ENCODE assay signal across 1 cellular context in the genomic region with DNA sequence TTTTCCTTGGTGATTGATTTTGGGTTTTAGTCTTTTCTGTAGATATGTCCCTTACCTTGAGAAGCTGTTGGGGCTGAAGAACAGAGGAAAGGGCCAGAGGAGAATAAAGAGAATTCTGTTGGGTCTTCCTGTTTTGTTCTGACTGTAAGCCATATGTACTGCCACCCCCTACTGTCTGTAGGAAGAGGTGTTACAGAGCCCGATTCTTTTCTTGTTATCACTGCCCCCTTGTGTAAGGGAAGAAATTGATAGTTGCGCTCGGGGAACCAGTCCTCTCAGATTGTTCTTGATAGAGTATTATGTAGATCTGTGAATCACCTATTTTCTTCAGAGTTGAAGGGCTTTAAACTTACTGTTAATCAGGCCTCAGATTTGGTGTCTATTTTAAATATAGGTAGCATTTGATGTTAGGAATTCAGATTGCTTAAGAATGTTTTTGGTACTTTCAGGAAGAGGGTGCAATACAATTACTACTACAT.
TF ChIP-seq lines count a peak whose summit lies in the region.

No MANE protein-coding gene starts in this region.

TF ChIP-seq in K562, 482 proteins besides CTCF, POLR2A, EP300 and RAD21 (continued from another document):
- TF ChIP-seq LCOR (CRISPR knock-in tag; IDR thresholded peaks at IDR 0.05) (0 out of 2 replicates have a peak, but pooled peaks have one; percentile 15), ZNF696 (CRISPR knock-in tag; conservative IDR thresholded peaks at IDR 0.05) (no peak), EHMT2 (IDR thresholded peaks at IDR 0.05) (0 out of 2 replicates have a peak, but pooled peaks have one; percentile 58), LEF1 (IDR thresholded peaks at IDR 0.05) (0 out of 2 replicates have a peak, but pooled peaks have one; percentile 41), GATA2 (CRISPR knock-in tag; IDR thresholded peaks at IDR 0.05) (0 out of 2 replicates have a peak, but pooled peaks have one; percentile 9), ZNF124 (CRISPR knock-in tag; IDR thresholded peaks at IDR 0.05) (no peak), KLF13 (tag; IDR thresholded peaks at IDR 0.05; ENCODE audit: borderline replicate concordance, low read depth) (no peak), GABPA (tag; conservative IDR thresholded peaks at IDR 0.05; ENCODE audit: low read depth) (0 out of 2 replicates have a peak, but pooled peaks have one; percentile 26), ZNF384 (IDR thresholded peaks at IDR 0.05; ENCODE audit: low read depth, low read length) (no peak), STAG1 (CRISPR knock-in tag; IDR thresholded peaks at IDR 0.05; ENCODE audit: borderline replicate concordance) (no peak), ARID2 (IDR thresholded peaks at IDR 0.05) (peak; percentile 76; the same call in 1 of the 2 replicates), MTA2 (IDR thresholded peaks at IDR 0.05; ENCODE audit: low read depth) (peak; percentile 14; the same call in 1 of the 2 replicates), BRD4 (IDR thresholded peaks at IDR 0.05) (no peak), DPF2 (IDR thresholded peaks at IDR 0.05) (no peak; the same call in 1 of the 2 replicates), ZNF217 (CRISPR knock-in tag; IDR thresholded peaks at IDR 0.05) (no peak), XRCC5 (IDR thresholded peaks at IDR 0.05; ENCODE audit: low read depth, low read length) (no peak), CREM (IDR thresholded peaks at IDR 0.05; ENCODE audit: low read depth) (0 out of 2 replicates have a peak, but pooled peaks have one; percentile 18), HNRNPK (IDR thresholded peaks at IDR 0.05; ENCODE audit: low read depth, low read length, poor library complexity, severe bottlenecking) (no peak), BRD9 (IDR thresholded peaks at IDR 0.05; ENCODE audit: low read depth, partially characterized antibody) (peak; percentile 44), ZNF586 (CRISPR knock-in tag; conservative IDR thresholded peaks at IDR 0.05) (no peak), MTA3 (IDR thresholded peaks at IDR 0.05; ENCODE audit: borderline replicate concordance) (0 out of 2 replicates have a peak, but pooled peaks have one; percentile 41), SMC3 (conservative IDR thresholded peaks at IDR 0.05; ENCODE audit: insufficient read depth, low read depth, low read length) (peak; percentile 75)
- TF ChIP-seq, protein P1, sequence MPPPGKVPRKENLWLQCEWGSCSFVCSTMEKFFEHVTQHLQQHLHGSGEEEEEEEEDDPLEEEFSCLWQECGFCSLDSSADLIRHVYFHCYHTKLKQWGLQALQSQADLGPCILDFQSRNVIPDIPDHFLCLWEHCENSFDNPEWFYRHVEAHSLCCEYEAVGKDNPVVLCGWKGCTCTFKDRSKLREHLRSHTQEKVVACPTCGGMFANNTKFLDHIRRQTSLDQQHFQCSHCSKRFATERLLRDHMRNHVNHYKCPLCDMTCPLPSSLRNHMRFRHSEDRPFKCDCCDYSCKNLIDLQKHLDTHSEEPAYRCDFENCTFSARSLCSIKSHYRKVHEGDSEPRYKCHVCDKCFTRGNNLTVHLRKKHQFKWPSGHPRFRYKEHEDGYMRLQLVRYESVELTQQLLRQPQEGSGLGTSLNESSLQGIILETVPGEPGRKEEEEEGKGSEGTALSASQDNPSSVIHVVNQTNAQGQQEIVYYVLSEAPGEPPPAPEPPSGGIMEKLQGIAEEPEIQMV (tag; conservative IDR thresholded peaks at IDR 0.05; ENCODE audit: low read depth): no peak
- TF ChIP-seq, protein P2, sequence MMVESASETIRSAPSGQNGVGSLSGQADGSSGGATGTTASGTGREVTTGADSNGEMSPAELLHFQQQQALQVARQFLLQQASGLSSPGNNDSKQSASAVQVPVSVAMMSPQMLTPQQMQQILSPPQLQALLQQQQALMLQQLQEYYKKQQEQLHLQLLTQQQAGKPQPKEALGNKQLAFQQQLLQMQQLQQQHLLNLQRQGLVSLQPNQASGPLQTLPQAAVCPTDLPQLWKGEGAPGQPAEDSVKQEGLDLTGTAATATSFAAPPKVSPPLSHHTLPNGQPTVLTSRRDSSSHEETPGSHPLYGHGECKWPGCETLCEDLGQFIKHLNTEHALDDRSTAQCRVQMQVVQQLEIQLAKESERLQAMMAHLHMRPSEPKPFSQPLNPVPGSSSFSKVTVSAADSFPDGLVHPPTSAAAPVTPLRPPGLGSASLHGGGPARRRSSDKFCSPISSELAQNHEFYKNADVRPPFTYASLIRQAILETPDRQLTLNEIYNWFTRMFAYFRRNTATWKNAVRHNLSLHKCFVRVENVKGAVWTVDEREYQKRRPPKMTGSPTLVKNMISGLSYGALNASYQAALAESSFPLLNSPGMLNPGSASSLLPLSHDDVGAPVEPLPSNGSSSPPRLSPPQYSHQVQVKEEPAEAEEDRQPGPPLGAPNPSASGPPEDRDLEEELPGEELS (CRISPR knock-in tag; IDR thresholded peaks at IDR 0.05; ENCODE audit: borderline replicate concordance): no peak
- TF ChIP-seq, protein P3, sequence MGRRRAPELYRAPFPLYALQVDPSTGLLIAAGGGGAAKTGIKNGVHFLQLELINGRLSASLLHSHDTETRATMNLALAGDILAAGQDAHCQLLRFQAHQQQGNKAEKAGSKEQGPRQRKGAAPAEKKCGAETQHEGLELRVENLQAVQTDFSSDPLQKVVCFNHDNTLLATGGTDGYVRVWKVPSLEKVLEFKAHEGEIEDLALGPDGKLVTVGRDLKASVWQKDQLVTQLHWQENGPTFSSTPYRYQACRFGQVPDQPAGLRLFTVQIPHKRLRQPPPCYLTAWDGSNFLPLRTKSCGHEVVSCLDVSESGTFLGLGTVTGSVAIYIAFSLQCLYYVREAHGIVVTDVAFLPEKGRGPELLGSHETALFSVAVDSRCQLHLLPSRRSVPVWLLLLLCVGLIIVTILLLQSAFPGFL (CRISPR knock-in tag; IDR thresholded peaks at IDR 0.05): no peak
- TF ChIP-seq, protein P4, sequence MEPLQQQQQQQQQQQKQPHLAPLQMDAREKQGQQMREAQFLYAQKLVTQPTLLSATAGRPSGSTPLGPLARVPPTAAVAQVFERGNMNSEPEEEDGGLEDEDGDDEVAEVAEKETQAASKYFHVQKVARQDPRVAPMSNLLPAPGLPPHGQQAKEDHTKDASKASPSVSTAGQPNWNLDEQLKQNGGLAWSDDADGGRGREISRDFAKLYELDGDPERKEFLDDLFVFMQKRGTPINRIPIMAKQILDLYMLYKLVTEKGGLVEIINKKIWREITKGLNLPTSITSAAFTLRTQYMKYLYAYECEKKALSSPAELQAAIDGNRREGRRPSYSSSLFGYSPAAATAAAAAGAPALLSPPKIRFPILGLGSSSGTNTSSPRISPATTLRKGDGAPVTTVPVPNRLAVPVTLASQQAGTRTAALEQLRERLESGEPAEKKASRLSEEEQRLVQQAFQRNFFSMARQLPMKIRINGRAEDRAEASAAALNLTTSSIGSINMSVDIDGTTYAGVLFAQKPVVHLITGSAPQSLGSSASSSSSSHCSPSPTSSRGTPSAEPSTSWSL (CRISPR knock-in tag; IDR thresholded peaks at IDR 0.05; ENCODE audit: borderline replicate concordance): no peak
- TF ChIP-seq, protein P5, sequence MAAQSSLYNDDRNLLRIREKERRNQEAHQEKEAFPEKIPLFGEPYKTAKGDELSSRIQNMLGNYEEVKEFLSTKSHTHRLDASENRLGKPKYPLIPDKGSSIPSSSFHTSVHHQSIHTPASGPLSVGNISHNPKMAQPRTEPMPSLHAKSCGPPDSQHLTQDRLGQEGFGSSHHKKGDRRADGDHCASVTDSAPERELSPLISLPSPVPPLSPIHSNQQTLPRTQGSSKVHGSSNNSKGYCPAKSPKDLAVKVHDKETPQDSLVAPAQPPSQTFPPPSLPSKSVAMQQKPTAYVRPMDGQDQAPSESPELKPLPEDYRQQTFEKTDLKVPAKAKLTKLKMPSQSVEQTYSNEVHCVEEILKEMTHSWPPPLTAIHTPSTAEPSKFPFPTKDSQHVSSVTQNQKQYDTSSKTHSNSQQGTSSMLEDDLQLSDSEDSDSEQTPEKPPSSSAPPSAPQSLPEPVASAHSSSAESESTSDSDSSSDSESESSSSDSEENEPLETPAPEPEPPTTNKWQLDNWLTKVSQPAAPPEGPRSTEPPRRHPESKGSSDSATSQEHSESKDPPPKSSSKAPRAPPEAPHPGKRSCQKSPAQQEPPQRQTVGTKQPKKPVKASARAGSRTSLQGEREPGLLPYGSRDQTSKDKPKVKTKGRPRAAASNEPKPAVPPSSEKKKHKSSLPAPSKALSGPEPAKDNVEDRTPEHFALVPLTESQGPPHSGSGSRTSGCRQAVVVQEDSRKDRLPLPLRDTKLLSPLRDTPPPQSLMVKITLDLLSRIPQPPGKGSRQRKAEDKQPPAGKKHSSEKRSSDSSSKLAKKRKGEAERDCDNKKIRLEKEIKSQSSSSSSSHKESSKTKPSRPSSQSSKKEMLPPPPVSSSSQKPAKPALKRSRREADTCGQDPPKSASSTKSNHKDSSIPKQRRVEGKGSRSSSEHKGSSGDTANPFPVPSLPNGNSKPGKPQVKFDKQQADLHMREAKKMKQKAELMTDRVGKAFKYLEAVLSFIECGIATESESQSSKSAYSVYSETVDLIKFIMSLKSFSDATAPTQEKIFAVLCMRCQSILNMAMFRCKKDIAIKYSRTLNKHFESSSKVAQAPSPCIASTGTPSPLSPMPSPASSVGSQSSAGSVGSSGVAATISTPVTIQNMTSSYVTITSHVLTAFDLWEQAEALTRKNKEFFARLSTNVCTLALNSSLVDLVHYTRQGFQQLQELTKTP (IDR thresholded peaks at IDR 0.05; ENCODE audit: low read depth in 1 of 2, partially characterized antibody in 2 of 2): no peak
- TF ChIP-seq, protein P6, sequence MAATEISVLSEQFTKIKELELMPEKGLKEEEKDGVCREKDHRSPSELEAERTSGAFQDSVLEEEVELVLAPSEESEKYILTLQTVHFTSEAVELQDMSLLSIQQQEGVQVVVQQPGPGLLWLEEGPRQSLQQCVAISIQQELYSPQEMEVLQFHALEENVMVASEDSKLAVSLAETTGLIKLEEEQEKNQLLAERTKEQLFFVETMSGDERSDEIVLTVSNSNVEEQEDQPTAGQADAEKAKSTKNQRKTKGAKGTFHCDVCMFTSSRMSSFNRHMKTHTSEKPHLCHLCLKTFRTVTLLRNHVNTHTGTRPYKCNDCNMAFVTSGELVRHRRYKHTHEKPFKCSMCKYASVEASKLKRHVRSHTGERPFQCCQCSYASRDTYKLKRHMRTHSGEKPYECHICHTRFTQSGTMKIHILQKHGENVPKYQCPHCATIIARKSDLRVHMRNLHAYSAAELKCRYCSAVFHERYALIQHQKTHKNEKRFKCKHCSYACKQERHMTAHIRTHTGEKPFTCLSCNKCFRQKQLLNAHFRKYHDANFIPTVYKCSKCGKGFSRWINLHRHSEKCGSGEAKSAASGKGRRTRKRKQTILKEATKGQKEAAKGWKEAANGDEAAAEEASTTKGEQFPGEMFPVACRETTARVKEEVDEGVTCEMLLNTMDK (IDR thresholded peaks at IDR 0.05; ENCODE audit: borderline replicate concordance, insufficient read depth, low read depth, low read length, poor library complexity, severe bottlenecking): peak; percentile 86
- TF ChIP-seq, protein P7, sequence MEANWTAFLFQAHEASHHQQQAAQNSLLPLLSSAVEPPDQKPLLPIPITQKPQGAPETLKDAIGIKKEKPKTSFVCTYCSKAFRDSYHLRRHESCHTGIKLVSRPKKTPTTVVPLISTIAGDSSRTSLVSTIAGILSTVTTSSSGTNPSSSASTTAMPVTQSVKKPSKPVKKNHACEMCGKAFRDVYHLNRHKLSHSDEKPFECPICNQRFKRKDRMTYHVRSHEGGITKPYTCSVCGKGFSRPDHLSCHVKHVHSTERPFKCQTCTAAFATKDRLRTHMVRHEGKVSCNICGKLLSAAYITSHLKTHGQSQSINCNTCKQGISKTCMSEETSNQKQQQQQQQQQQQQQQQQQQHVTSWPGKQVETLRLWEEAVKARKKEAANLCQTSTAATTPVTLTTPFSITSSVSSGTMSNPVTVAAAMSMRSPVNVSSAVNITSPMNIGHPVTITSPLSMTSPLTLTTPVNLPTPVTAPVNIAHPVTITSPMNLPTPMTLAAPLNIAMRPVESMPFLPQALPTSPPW (CRISPR knock-in tag; IDR thresholded peaks at IDR 0.05): peak; percentile 30; the same call in 1 of the 2 replicates
- TF ChIP-seq, protein P8, sequence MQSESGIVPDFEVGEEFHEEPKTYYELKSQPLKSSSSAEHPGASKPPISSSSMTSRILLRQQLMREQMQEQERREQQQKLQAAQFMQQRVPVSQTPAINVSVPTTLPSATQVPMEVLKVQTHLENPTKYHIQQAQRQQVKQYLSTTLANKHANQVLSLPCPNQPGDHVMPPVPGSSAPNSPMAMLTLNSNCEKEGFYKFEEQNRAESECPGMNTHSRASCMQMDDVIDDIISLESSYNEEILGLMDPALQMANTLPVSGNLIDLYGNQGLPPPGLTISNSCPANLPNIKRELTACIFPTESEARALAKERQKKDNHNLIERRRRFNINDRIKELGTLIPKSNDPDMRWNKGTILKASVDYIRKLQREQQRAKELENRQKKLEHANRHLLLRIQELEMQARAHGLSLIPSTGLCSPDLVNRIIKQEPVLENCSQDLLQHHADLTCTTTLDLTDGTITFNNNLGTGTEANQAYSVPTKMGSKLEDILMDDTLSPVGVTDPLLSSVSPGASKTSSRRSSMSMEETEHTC (IDR thresholded peaks at IDR 0.05): no peak
